ENCODE assay signal across 8 cellular contexts in the genomic region with DNA sequence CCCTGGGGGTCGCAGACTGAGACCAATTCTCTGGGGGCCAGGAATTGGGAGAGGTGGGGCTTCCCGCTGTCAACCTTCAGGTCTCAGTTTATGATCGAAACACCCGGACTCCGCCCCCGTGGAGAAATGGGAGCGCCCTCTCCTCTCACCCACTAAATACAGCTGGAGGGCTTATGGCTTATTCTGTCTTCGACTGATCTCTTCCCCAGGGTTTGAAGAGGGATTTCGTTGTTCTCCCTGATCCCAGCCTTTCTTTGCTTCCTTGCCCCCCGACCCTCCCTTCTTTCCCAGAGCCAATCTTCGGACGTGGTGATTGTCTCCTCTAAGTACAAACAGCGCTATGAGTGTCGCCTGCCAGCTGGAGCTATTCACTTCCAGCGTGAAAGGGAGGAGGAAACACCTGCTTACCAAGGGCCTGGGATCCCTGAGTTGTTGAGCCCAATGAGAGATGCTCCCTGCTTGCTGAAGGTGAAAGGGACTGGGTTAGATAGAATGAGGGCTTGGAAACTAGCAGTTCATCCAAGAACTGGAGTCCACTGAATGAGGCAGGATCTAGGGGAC. TPM values are rescaled to one million over a fixed set of nuclear protein-coding genes. Genes with fewer than 3 reads are reported as not detected.
DNase-seq lines count a peak whose midpoint lies in the region; TF ChIP-seq lines count a peak whose summit lies in the region.

No MANE protein-coding gene starts in this region.

- H3K9ac ChIP-seq in BLaER1 treated with 17β-estradiol and CSF1 and Interleukin-3, amounts not matched to agents 10 nM and 100 nM = peak overlapping the region; percentile 82 to 92 (median 87)
- H3K9ac ChIP-seq in iPS-15b (ENCODE audit: low read depth, low read length) = peak overlapping the region; percentile 55

- intact Hi-C loops in activated T-helper 1 cell treated with anti-CD3 and anti-CD28 coated beads, Interleukin-12 subunit alpha, Interleukin-12 subunit beta, Interleukin-2, Interleukin-4 antibody, amounts not matched to agents 30 ng/mL and 10 ng/mL and 1 ng/mL, durations not matched to agents 14 hours and 24 hours and 36 hours (cut with micrococcal nuclease) = loop anchor here (1.0 to 5.0 kb wide), 4 partner anchors 48 to 217 kb away; partner anchors contain the start of genes ARHGAP9, DCTN2 and PIP4K2C

- TF ChIP-seq CTCF in HFF-Myc (IDR thresholded peaks at IDR 0.05; ENCODE audit: low read depth, low read length, missing control alignments) (no peak), WI38 (IDR thresholded peaks at IDR 0.05; ENCODE audit: low read depth, low read length) (no peak)

- no peaks in the 10 kb centered on the region for H3K4me1 Mint-ChIP-seq in activated T-helper 1 cell treated with anti-CD3 and anti-CD28 coated beads, Interleukin-12 subunit alpha, Interleukin-12 subunit beta, Interleukin-2, Interleukin-4 antibody, amounts not matched to agents 30 ng/mL and 10 ng/mL and 1 ng/mL, durations not matched to agents 14 hours and 24 hours and 36 hours (ENCODE audit: low read depth)

- peaks cover 0 to 19% (median 5%) of the 10 kb centered on the region in 11 experiments; a peak in 7 of 22 replicates for H4K20me1 ChIP-seq in BLaER1 treated with 17β-estradiol and CSF1 and Interleukin-3, amounts not matched to agents 10 nM and 100 nM

- H3K36me3 ChIP-seq in BLaER1 treated with 17β-estradiol and CSF1 and Interleukin-3, amounts not matched to agents 10 nM and 100 nM = peaks cover 39 to 46% (median 42%) of the 10 kb centered on the region in 11 experiments
- H3K36me3 ChIP-seq in iPS-15b (ENCODE audit: control insufficient read depth, insufficient read depth, low read length) = no peaks in the 10 kb centered on the region

- DNase-seq in HFF-Myc (ENCODE audit: extremely low read depth, low read depth) (no peak), substantia nigra (lab: John Stamatoyannopoulos, UW) (peak in 5 of 49 donors; percentile 13 to 40 (median 26)), retina (no peak)
- DNase-seq in activated T-helper 1 cell treated with anti-CD3 and anti-CD28 coated beads, Interleukin-12 subunit alpha, Interleukin-12 subunit beta, Interleukin-2, Interleukin-4 antibody, amounts not matched to agents 30 ng/mL and 10 ng/mL and 1 ng/mL, durations not matched to agents 14 hours and 24 hours and 36 hours (ENCODE audit: low spot score) = no peak
- no peak for DNase-seq in activated T-cell treated with anti-CD3 and anti-CD28 coated beads, Interleukin-2, amount 50 U/mL, for 1 hour

- H3K27ac Mint-ChIP-seq in activated T-helper 1 cell treated with anti-CD3 and anti-CD28 coated beads, Interleukin-12 subunit alpha, Interleukin-12 subunit beta, Interleukin-2, Interleukin-4 antibody, amounts not matched to agents 30 ng/mL and 10 ng/mL and 1 ng/mL, durations not matched to agents 14 hours and 24 hours and 36 hours = no peak overlapping the region

- peaks cover 9 to 19% (median 14%) of the 10 kb centered on the region in 10 experiments for H3K4me1 ChIP-seq in BLaER1 treated with 17β-estradiol and CSF1 and Interleukin-3, amounts not matched to agents 10 nM and 100 nM
- no peaks in the 10 kb centered on the region for H3K4me1 ChIP-seq in iPS-15b (ENCODE audit: control insufficient read depth, insufficient read depth, low read length)

- peaks cover 0 to 8% (median 0%) of the 10 kb centered on the region in 11 experiments; a peak in 2 of 22 replicates for H3K9me3 ChIP-seq in BLaER1 treated with 17β-estradiol and CSF1 and Interleukin-3, amounts not matched to agents 10 nM and 100 nM (replicated peaks in 1 of 11)
- H3K9me3 ChIP-seq in iPS-15b (ENCODE audit: control insufficient read depth, insufficient read depth, low read length) = no peaks in the 10 kb centered on the region

- peak overlapping the region; percentile 69 to 89 (median 82) for H3K4me3 ChIP-seq in BLaER1 treated with 17β-estradiol and CSF1 and Interleukin-3, amounts not matched to agents 10 nM and 100 nM
- H3K4me3 ChIP-seq in HFF-Myc (replicated peaks; ENCODE audit: low read depth, low read length) = peak overlapping the region; percentile 58
- H3K4me3 ChIP-seq in WI38 (ENCODE audit: low read depth, low read length) = peak overlapping the region; percentile 98
- peak overlapping the region; percentile 83 for H3K4me3 ChIP-seq in iPS-15b (ENCODE audit: low read depth, low read length)

- H3K27ac ChIP-seq in BLaER1 treated with 17β-estradiol and CSF1 and Interleukin-3, amounts not matched to agents 10 nM and 100 nM = peak overlapping the region; percentile 70 to 91 (median 83)
- peak overlapping the region; percentile 71 for H3K27ac ChIP-seq in substantia nigra (ENCODE audit: low read depth, low read length, poor library complexity, severe bottlenecking)

- peaks cover 17% of the 10 kb centered on the region for H3K27me3 Mint-ChIP-seq in activated T-helper 1 cell treated with anti-CD3 and anti-CD28 coated beads, Interleukin-12 subunit alpha, Interleukin-12 subunit beta, Interleukin-2, Interleukin-4 antibody, amounts not matched to agents 30 ng/mL and 10 ng/mL and 1 ng/mL, durations not matched to agents 14 hours and 24 hours and 36 hours (ENCODE audit: insufficient read depth)

- peak overlapping the region; percentile 83 to 98 (median 93) for H3K4me2 ChIP-seq in BLaER1 treated with 17β-estradiol and CSF1 and Interleukin-3, amounts not matched to agents 10 nM and 100 nM

- no peaks in the 10 kb centered on the region for H3K9me3 Mint-ChIP-seq in activated T-helper 1 cell treated with anti-CD3 and anti-CD28 coated beads, Interleukin-12 subunit alpha, Interleukin-12 subunit beta, Interleukin-2, Interleukin-4 antibody, amounts not matched to agents 30 ng/mL and 10 ng/mL and 1 ng/mL, durations not matched to agents 14 hours and 24 hours and 36 hours

- no peaks in the 10 kb centered on the region for H3K27me3 ChIP-seq in BLaER1 treated with 17β-estradiol and CSF1 and Interleukin-3, amounts not matched to agents 10 nM and 100 nM
- H3K27me3 ChIP-seq in iPS-15b (ENCODE audit: control insufficient read depth, insufficient read depth, low read length) = peaks cover 3% of the 10 kb centered on the region

- H3K4me3 Mint-ChIP-seq in activated T-helper 1 cell treated with anti-CD3 and anti-CD28 coated beads, Interleukin-12 subunit alpha, Interleukin-12 subunit beta, Interleukin-2, Interleukin-4 antibody, amounts not matched to agents 30 ng/mL and 10 ng/mL and 1 ng/mL, durations not matched to agents 14 hours and 24 hours and 36 hours = no peak overlapping the region

- H3K36me3 Mint-ChIP-seq in activated T-helper 1 cell treated with anti-CD3 and anti-CD28 coated beads, Interleukin-12 subunit alpha, Interleukin-12 subunit beta, Interleukin-2, Interleukin-4 antibody, amounts not matched to agents 30 ng/mL and 10 ng/mL and 1 ng/mL, durations not matched to agents 14 hours and 24 hours and 36 hours (ENCODE audit: low read depth) = peaks cover 28% of the 10 kb centered on the region

RNA-seq across cellular contexts. Expression of gene OS9, which starts 0.6 kb away (rescaled TPM):
- 99.6 and 100.0 TPM in 2 replicates for total RNA-seq in activated T-helper 1 cell treated with anti-CD3 and anti-CD28 coated beads, Interleukin-12 subunit alpha, Interleukin-12 subunit beta, Interleukin-2, Interleukin-4 antibody, amounts not matched to agents 30 ng/mL and 10 ng/mL and 1 ng/mL, durations not matched to agents 14 hours and 24 hours and 36 hours

RNA-seq across cellular contexts. Expression of gene AGAP2, which starts 44.0 kb away (rescaled TPM):
- 31.5 and 33.4 TPM in 2 replicates for total RNA-seq in activated T-helper 1 cell treated with anti-CD3 and anti-CD28 coated beads, Interleukin-12 subunit alpha, Interleukin-12 subunit beta, Interleukin-2, Interleukin-4 antibody, amounts not matched to agents 30 ng/mL and 10 ng/mL and 1 ng/mL, durations not matched to agents 14 hours and 24 hours and 36 hours

RNA-seq across cellular contexts. Expression of gene TSPAN31, which starts 50.3 kb away (rescaled TPM):
- total RNA-seq in activated T-helper 1 cell treated with anti-CD3 and anti-CD28 coated beads, Interleukin-12 subunit alpha, Interleukin-12 subunit beta, Interleukin-2, Interleukin-4 antibody, amounts not matched to agents 30 ng/mL and 10 ng/mL and 1 ng/mL, durations not matched to agents 14 hours and 24 hours and 36 hours = 24.0 and 24.5 TPM in 2 replicates

RNA-seq across cellular contexts. Expression of gene CDK4, which starts 57.6 kb away (rescaled TPM):
- total RNA-seq in activated T-helper 1 cell treated with anti-CD3 and anti-CD28 coated beads, Interleukin-12 subunit alpha, Interleukin-12 subunit beta, Interleukin-2, Interleukin-4 antibody, amounts not matched to agents 30 ng/mL and 10 ng/mL and 1 ng/mL, durations not matched to agents 14 hours and 24 hours and 36 hours = 218 and 227 TPM in 2 replicates
